Comparison of ENCODE assay signal across 32 cellular contexts in genomic region chr2:8402222-8402621, GRCh38.
A peak's percentile ranks its signal among the peaks of the same experiment; 100 is the strongest.
DNase-seq lines count a peak whose midpoint lies in the region; ATAC-seq and TF ChIP-seq lines count a peak whose summit lies in the region.
"Had no signal": no experiment of that assay in that cellular context is flagged by ENCODE, and none has a peak within 500 bp of the region (broad histone marks: within the 10 kb centered on the region; RNA-seq: fewer than 3 reads in every experiment).

No MANE protein-coding gene starts in this region.

- no peaks in the 10 kb centered on the region for H3K36me3 ChIP-seq in right lobe of liver
- H3K36me3 ChIP-seq: BLaER1 treated with 17β-estradiol and CSF1 and Interleukin-3, amounts not matched to agents 10 nM and 100 nM; SJSA1; tibial artery had no signal

- H3K9me3 ChIP-seq in right lobe of liver, result no peaks in the 10 kb centered on the region
- H3K9me3 ChIP-seq: BLaER1 treated with 17β-estradiol and CSF1 and Interleukin-3, amounts not matched to agents 10 nM and 100 nM; Caco-2; SJSA1; tibial artery had no signal

- WGBS in right lobe of liver (ENCODE audit: insufficient coverage, low coverage, low lambda C conversion rate, missing lambda C conversion rate), result no CpG with 5 or more reads among the region's 1 CpG

- ATAC-seq in right lobe of liver, result peak; percentile 70 to 77 (median 76)
- ATAC-seq: activated CD4-positive, alpha-beta T cell treated with anti-CD3 and anti-CD28 coated beads for 36 hours; activated CD8-positive, alpha-beta T cell treated with anti-CD3 and anti-CD28 coated beads for 36 hours; natural killer cell treated with Interleukin-12 subunit alpha and Interleukin-12 subunit beta and Interleukin-15 and Interleukin-18, amount 100 ng/mL, for 72 hours had no signal

- H3K27ac ChIP-seq in right lobe of liver, result no peak overlapping the region
- H3K27ac ChIP-seq: 22Rv1; BLaER1 treated with 17β-estradiol and CSF1 and Interleukin-3, amounts not matched to agents 10 nM and 100 nM; SJSA1; tibial artery; VCaP had no signal

- H3K27me3 ChIP-seq in right lobe of liver, result no peaks in the 10 kb centered on the region
- H3K27me3 ChIP-seq: BLaER1 treated with 17β-estradiol and CSF1 and Interleukin-3, amounts not matched to agents 10 nM and 100 nM; SJSA1; tibial artery had no signal

- peaks cover 0 to 16% (median 3%) of the 10 kb centered on the region in 4 donors for H3K4me1 ChIP-seq in right lobe of liver
- H3K4me1 ChIP-seq: tibial artery had no signal

- TF ChIP-seq POLR2A in right lobe of liver (IDR thresholded peaks at IDR 0.05), result no peak

- intact Hi-C loops in right lobe of liver (cut with DNase I), result no loop called here

- TF ChIP-seq CTCF in right lobe of liver (IDR thresholded peaks at IDR 0.05), result no peak

- peak in 2 of 3 experiments; percentile 27 to 67 for DNase-seq in NCI-H1417 (lab: John Stamatoyannopoulos, UW)
- no peak for DNase-seq in NCI-H1417 treated with DMSO at 0.1 percent for 48 hours (lab: John Stamatoyannopoulos, UW)
- DNase-seq in NCI-H2029 (lab: John Stamatoyannopoulos, UW), result peak; percentile 63
- peak; percentile 74 to 93 for DNase-seq in NCI-H524 (lab: John Stamatoyannopoulos, UW)
- DNase-seq in right lobe of liver, result peak in 2 of 3 donors; percentile 52 to 77
- DNase-seq in stimulated activated CD8-positive, alpha-beta memory T cell treated with anti-CD3 and anti-CD28 coated beads, Interleukin-4, amount 100 ng/mL, for 48 hours, result no peak
- DNase-seq in mesenteric fat pad (ENCODE audit: low spot score), result no peak
- no peak for DNase-seq in activated effector memory CD4-positive, alpha-beta T cell treated with anti-CD3 and anti-CD28 coated beads, Interleukin-2, amount 50 U/mL, for 16 hours
- DNase-seq: activated CD4-positive, alpha-beta T cell treated with anti-CD3 and anti-CD28 coated beads for 36 hours; activated CD8-positive, alpha-beta memory T cell treated with anti-CD3 and anti-CD28 coated beads, Interleukin-2, amount 50 U/mL, for 48 hours; activated CD8-positive, alpha-beta T cell treated with anti-CD3 and anti-CD28 coated beads for 36 hours; activated naive CD4-positive, alpha-beta T cell treated with anti-CD3 and anti-CD28 coated beads, Interleukin-2, amount 50 U/mL, for 16 hours; amniotic stem cell; Caco-2; dermis blood vessel endothelial cell; DMS53; endodermal cell; GDM1; head of caudate nucleus; Kasumi-1; NCI-H187 treated with DMSO at 0.1 percent for 48 hours; NCI-H774; occipital lobe; stimulated activated CD4-positive, alpha-beta T cell treated with anti-CD3 and anti-CD28 coated beads, Interleukin-4, amount 100 ng/mL, for 24 hours; T-helper 9 cell; tibial artery had no signal

- no peak overlapping the region for H3K4me3 ChIP-seq in right lobe of liver
- H3K4me3 ChIP-seq: BLaER1 treated with 17β-estradiol and CSF1 and Interleukin-3, amounts not matched to agents 10 nM and 100 nM; lung; SJSA1; tibial artery had no signal

Comparison
In these comparisons a context has a peak if more than half of its experiments do, and no peak if none do; other contexts are left out.
1. DNase-seq: peak in NCI-H1417 (2 of 3), NCI-H2029 (single experiment), NCI-H524 (2 of 2) and right lobe of liver (2 of 3); none in NCI-H1417 treated with DMSO at 0.1 percent for 48 hours (single experiment), stimulated activated CD8-positive, alpha-beta memory T cell treated with anti-CD3 and anti-CD28 coated beads, Interleukin-4, amount 100 ng/mL, for 48 hours (single experiment), mesenteric fat pad (single experiment) and activated effector memory CD4-positive, alpha-beta T cell treated with anti-CD3 and anti-CD28 coated beads, Interleukin-2, amount 50 U/mL, for 16 hours (single experiment).